Comparison of ENCODE assay signal across 24 cellular contexts in the genomic region with DNA sequence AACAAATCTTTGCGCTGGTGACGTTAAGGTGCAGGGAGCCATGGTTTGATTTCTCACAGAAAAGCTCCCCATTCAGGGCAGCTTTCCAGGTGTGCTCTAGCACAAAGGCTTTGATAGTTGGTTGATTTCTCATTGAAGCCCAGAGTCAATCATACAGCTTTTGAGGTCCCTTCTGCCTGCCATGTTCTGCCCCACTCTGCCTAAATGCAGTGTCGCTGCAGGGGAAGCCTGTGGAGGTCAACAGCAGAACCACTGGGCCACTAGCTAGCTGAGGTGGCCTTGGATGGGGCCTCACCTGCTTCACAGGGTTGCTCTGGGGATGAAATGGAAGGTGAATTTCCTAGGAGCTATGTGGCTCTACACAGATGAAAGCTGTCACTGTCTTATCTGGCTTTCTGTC.
"Had no signal": no experiment of that assay in that cellular context is flagged by ENCODE, and none has a peak within 500 bp of the region (broad histone marks: within the 10 kb centered on the region; RNA-seq: fewer than 3 reads in every experiment).

No MANE protein-coding gene starts in this region.

- H3K4me1 ChIP-seq: colonic mucosa, esophagus squamous epithelium, heart right ventricle, left lung, lower lobe of right lung had no signal

- H3K9me3 ChIP-seq: colonic mucosa, esophagus squamous epithelium, gastrocnemius medialis, heart right ventricle, left lung, lower lobe of right lung had no signal

- FAIRE-seq: endometrium, islet of Langerhans, keratinocyte had no signal

- DNase-seq: colonic mucosa; cortex of kidney; effector CD8-positive, alpha-beta T cell; effector memory CD8-positive, alpha-beta T cell; endodermal cell; erythroblast; esophagus squamous epithelium; foreskin fibroblast; foreskin melanocyte; gastrocnemius medialis; glutamatergic neuron; head of caudate nucleus; heart right ventricle; hippocampal formation; left cardiac atrium; left lung; left ventricle myocardium superior; lower lobe of right lung; mesendoderm; midbrain had no signal

- H3K36me3 ChIP-seq: colonic mucosa, esophagus squamous epithelium, gastrocnemius medialis, heart right ventricle, left lung, lower lobe of right lung had no signal

- H3K4me3 ChIP-seq: colonic mucosa, esophagus squamous epithelium, gastrocnemius medialis, heart right ventricle, left lung, lower lobe of right lung had no signal

- H3K27ac ChIP-seq: colonic mucosa, epithelial cell of prostate, esophagus squamous epithelium, gastrocnemius medialis, heart right ventricle, left lung, lower lobe of right lung had no signal

- H3K27me3 ChIP-seq: colonic mucosa, gastrocnemius medialis had no signal
